In genomic region chr6:38796006-38796405, GRCh38 we compare ENCODE assay signal across 13 cellular contexts.
DNase-seq lines count a peak whose midpoint lies in the region; ATAC-seq and TF ChIP-seq lines count a peak whose summit lies in the region.
"Had no signal": no experiment of that assay in that cellular context is flagged by ENCODE, and none has a peak within 500 bp of the region (broad histone marks: within the 10 kb centered on the region; RNA-seq: fewer than 3 reads in every experiment).

No MANE protein-coding gene starts in this region.

- H3K36me3 Mint-ChIP-seq in Calu3 (ENCODE audit: insufficient read depth, unreplicated experiment) (peaks cover 6% of the 10 kb centered on the region), progenitor cell of endocrine pancreas (ENCODE audit: insufficient read depth) (no peaks in the 10 kb centered on the region)
- no peaks in the 10 kb centered on the region for H3K36me3 Mint-ChIP-seq in activated naive CD8-positive, alpha-beta T cell treated with anti-CD3 and anti-CD28 coated beads, Interleukin-2, amount 50 U/mL, for 24 hours (ENCODE audit: low read depth)

- CTCF ChIA-PET in Calu3 (lab: Charles Lee) = interaction anchor here (0.9 to 1.6 kb wide), 2 partner anchors 23 to 26 kb away, joined by 3 to 5 read pairs; no protein-coding TSS in a partner anchor

- H3K27me3 Mint-ChIP-seq in Calu3 (ENCODE audit: unreplicated experiment) (peaks cover 16% of the 10 kb centered on the region), progenitor cell of endocrine pancreas (no peaks in the 10 kb centered on the region)
- H3K27me3 Mint-ChIP-seq in activated naive CD8-positive, alpha-beta T cell treated with anti-CD3 and anti-CD28 coated beads, Interleukin-2, amount 50 U/mL, for 24 hours = peaks cover 54% of the 10 kb centered on the region

- no peaks in the 10 kb centered on the region for H3K9me3 ChIP-seq in RWPE2 (ENCODE audit: severe bottlenecking)

- no peak for DNase-seq in Calu3
- no peak for DNase-seq in RWPE2 (ENCODE audit: low spot score)
- no peak for DNase-seq in foreskin keratinocyte
- no peak for DNase-seq in progenitor cell of endocrine pancreas (ENCODE audit: low spot score, unreplicated experiment)
- DNase-seq in activated naive CD4-positive, alpha-beta T cell (lab: John Stamatoyannopoulos, UW) = no peak
- no peak for DNase-seq in activated naive CD8-positive, alpha-beta T cell treated with anti-CD3 and anti-CD28 coated beads, Interleukin-2, amount 50 U/mL, for 24 hours
- DNase-seq in left cardiac atrium = no peak
- DNase-seq: CD4-positive, alpha-beta T cell; DMS79; KBM-7; NCI-H146; NCI-H2081 treated with DMSO at 0.1 percent for 48 hours; SHP77 treated with DMSO at 0.1 percent for 48 hours had no signal

- H3K27ac Mint-ChIP-seq in Calu3 (ENCODE audit: unreplicated experiment) (peak overlapping the region; percentile 70), progenitor cell of endocrine pancreas (peak overlapping the region; percentile 87)
- no peak overlapping the region for H3K27ac Mint-ChIP-seq in activated naive CD8-positive, alpha-beta T cell treated with anti-CD3 and anti-CD28 coated beads, Interleukin-2, amount 50 U/mL, for 24 hours
- H3K27ac Mint-ChIP-seq: CD4-positive, alpha-beta T cell had no signal

- H3K4me1 Mint-ChIP-seq in Calu3 (ENCODE audit: low read depth, unreplicated experiment) = peaks cover 25% of the 10 kb centered on the region
- peaks cover 26% of the 10 kb centered on the region for H3K4me1 Mint-ChIP-seq in progenitor cell of endocrine pancreas (ENCODE audit: low read depth)
- H3K4me1 Mint-ChIP-seq in activated naive CD8-positive, alpha-beta T cell treated with anti-CD3 and anti-CD28 coated beads, Interleukin-2, amount 50 U/mL, for 24 hours = no peaks in the 10 kb centered on the region

- H3K36me3 ChIP-seq in RWPE2 (ENCODE audit: low read depth) = no peaks in the 10 kb centered on the region

- peaks cover 28% of the 10 kb centered on the region for H3K4me1 ChIP-seq in RWPE2 (ENCODE audit: insufficient read depth, poor library complexity, severe bottlenecking)
- H3K4me1 ChIP-seq in foreskin keratinocyte = peaks cover 13% of the 10 kb centered on the region

- intact Hi-C loops in Calu3 (cut with micrococcal nuclease; ENCODE audit: unreplicated experiment) (no loop called here), left cardiac atrium (cut with DNase I) (no loop called here)

- peak; percentile 13; the same call in 1 of the 3 replicates for ATAC-seq in RWPE2 (ENCODE audit: low read depth)
- peak; percentile 10 for ATAC-seq in foreskin keratinocyte
- ATAC-seq in activated naive CD8-positive, alpha-beta T cell treated with anti-CD3 and anti-CD28 coated beads, Interleukin-2, amount 50 U/mL, for 24 hours = no peak
- no peak for ATAC-seq in left cardiac atrium

- H3K9me3 Mint-ChIP-seq in Calu3 (ENCODE audit: low read depth, unreplicated experiment) (no peaks in the 10 kb centered on the region), progenitor cell of endocrine pancreas (ENCODE audit: low read depth) (no peaks in the 10 kb centered on the region)
- no peaks in the 10 kb centered on the region for H3K9me3 Mint-ChIP-seq in activated naive CD8-positive, alpha-beta T cell treated with anti-CD3 and anti-CD28 coated beads, Interleukin-2, amount 50 U/mL, for 24 hours
- H3K9me3 Mint-ChIP-seq: CD4-positive, alpha-beta T cell had no signal

- TF ChIP-seq CTCF in Calu3 (IDR thresholded peaks at IDR 0.05; ENCODE audit: unreplicated experiment) (no peak), RWPE2 (IDR thresholded peaks at IDR 0.05; ENCODE audit: poor library complexity, severe bottlenecking) (no peak), foreskin keratinocyte (conservative IDR thresholded peaks at IDR 0.05) (no peak), progenitor cell of endocrine pancreas (IDR thresholded peaks at IDR 0.05; ENCODE audit: unreplicated experiment) (no peak)

- H3K4me3 ChIP-seq in RWPE2 (ENCODE audit: severe bottlenecking) = no peak overlapping the region

- BruUV-seq in Calu3 (replicated peaks; lab: Mats Ljungman, UMichigan) = no TSS peak

- no peaks in the 10 kb centered on the region for H3K27me3 ChIP-seq in RWPE2 (ENCODE audit: insufficient read depth, poor library complexity, severe bottlenecking)
- H3K27me3 ChIP-seq in foreskin keratinocyte = no peaks in the 10 kb centered on the region

- H3K27ac ChIP-seq in RWPE2 (ENCODE audit: poor library complexity, severe bottlenecking) (no peak overlapping the region), foreskin keratinocyte (no peak overlapping the region)

- H3K4me3 Mint-ChIP-seq in Calu3 (ENCODE audit: low read depth, unreplicated experiment) (peak overlapping the region; percentile 44), progenitor cell of endocrine pancreas (ENCODE audit: low read depth) (peak overlapping the region; percentile 2)
- no peak overlapping the region for H3K4me3 Mint-ChIP-seq in activated naive CD8-positive, alpha-beta T cell treated with anti-CD3 and anti-CD28 coated beads, Interleukin-2, amount 50 U/mL, for 24 hours
- H3K4me3 Mint-ChIP-seq: CD4-positive, alpha-beta T cell had no signal

Comparison
In these comparisons a context has a peak if more than half of its experiments do, and no peak if none do; other contexts are left out.
1. ATAC-seq: peak in RWPE2 (single experiment) and foreskin keratinocyte (single experiment); none in activated naive CD8-positive, alpha-beta T cell treated with anti-CD3 and anti-CD28 coated beads, Interleukin-2, amount 50 U/mL, for 24 hours (single experiment) and left cardiac atrium (0 of 2).